Comparison of ENCODE assay signal across 15 cellular contexts in the genomic region with DNA sequence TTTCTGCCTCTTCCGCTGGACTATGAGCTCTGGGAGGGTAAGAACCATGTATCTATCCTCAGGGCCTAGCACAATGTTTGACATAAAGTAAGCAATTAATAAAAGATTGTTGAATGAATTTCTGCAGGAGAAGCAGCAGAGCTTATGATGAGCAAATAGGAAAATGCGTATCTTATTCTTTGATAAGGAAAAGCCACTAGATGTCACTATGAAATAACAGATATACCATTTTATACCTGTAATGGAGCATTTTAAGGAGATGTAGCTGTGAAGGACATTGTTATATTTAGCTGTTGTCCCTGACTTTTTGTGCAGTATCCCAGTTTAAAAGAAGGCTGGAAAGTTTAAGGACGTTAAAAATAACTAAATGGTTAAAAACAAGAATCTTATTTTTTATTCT.
DNase-seq lines count a peak whose midpoint lies in the region; ATAC-seq and TF ChIP-seq lines count a peak whose summit lies in the region.
"Had no signal": no experiment of that assay in that cellular context is flagged by ENCODE, and none has a peak within 500 bp of the region (broad histone marks: within the 10 kb centered on the region; RNA-seq: fewer than 3 reads in every experiment).

No MANE protein-coding gene starts in this region.

- DNase-seq in ACHN (peak; percentile 0), GM23338 (ENCODE audit: low spot score) (peak; percentile 3), fibroblast of mammary gland (ENCODE audit: low read depth) (peak; percentile 12), islet precursor cell (no peak), activated gamma-delta T cell treated with Interleukin-2 at 50 U/mL for 16 hours (no peak)
- DNase-seq: activated T-cell treated with anti-CD3 and anti-CD28 coated beads, Interleukin-2, amount 50 U/mL, for 4 hours; CD8-positive, alpha-beta memory T cell; NCI-H146; Right ventricle myocardium superior; transverse colon had no signal

- H4K20me1 ChIP-seq in GM23338 (replicated peaks; ENCODE audit: insufficient read depth), result no peaks in the 10 kb centered on the region
- no peaks in the 10 kb centered on the region for H4K20me1 ChIP-seq in OCI-LY3 (ENCODE audit: insufficient read depth, low read length)

- H3K4me1 ChIP-seq in GM23338 (ENCODE audit: insufficient read depth) (no peaks in the 10 kb centered on the region), OCI-LY3 (ENCODE audit: low read length) (no peaks in the 10 kb centered on the region)
- H3K4me1 ChIP-seq: transverse colon had no signal

- H3K27me3 ChIP-seq in GM23338 (ENCODE audit: insufficient read depth), result no peaks in the 10 kb centered on the region
- no peaks in the 10 kb centered on the region for H3K27me3 ChIP-seq in OCI-LY3 (ENCODE audit: low read depth, low read length)
- H3K27me3 ChIP-seq: transverse colon had no signal

- H3K27ac ChIP-seq in GM23338 (ENCODE audit: low read depth) (no peak overlapping the region), OCI-LY3 (ENCODE audit: low read length) (no peak overlapping the region)
- H3K27ac ChIP-seq: HL-60, transverse colon had no signal

- no peaks in the 10 kb centered on the region for H3F3A ChIP-seq in GM23338 (replicated peaks; ENCODE audit: low read depth)

- no peaks in the 10 kb centered on the region for H3K9me3 Mint-ChIP-seq in GM23338
- H3K9me3 Mint-ChIP-seq in activated T-helper 17 cell treated with anti-CD3 and anti-CD28 coated beads, Interleukin-2, amount 50 U/mL, for 72 hours, result no peaks in the 10 kb centered on the region
- H3K9me3 Mint-ChIP-seq: activated T-cell treated with anti-CD3 and anti-CD28 coated beads, Interleukin-2, amount 50 U/mL, for 4 hours; CD8-positive, alpha-beta memory T cell had no signal

- H3K4me1 Mint-ChIP-seq in GM23338, result 0 out of 3 replicates have a peak, but pooled peaks cover 2% of the 10 kb centered on the region
- H3K4me1 Mint-ChIP-seq in activated T-helper 17 cell treated with anti-CD3 and anti-CD28 coated beads, Interleukin-2, amount 50 U/mL, for 72 hours, result no peaks in the 10 kb centered on the region
- H3K4me1 Mint-ChIP-seq: CD8-positive, alpha-beta memory T cell had no signal

- H3K27ac Mint-ChIP-seq in GM23338, result no peak overlapping the region
- H3K27ac Mint-ChIP-seq in activated T-helper 17 cell treated with anti-CD3 and anti-CD28 coated beads, Interleukin-2, amount 50 U/mL, for 72 hours, result no peak overlapping the region
- H3K27ac Mint-ChIP-seq: CD8-positive, alpha-beta memory T cell had no signal

- H3K27me3 Mint-ChIP-seq in GM23338 (ENCODE audit: insufficient read depth, low read depth, poor library complexity), result peaks cover 5% of the 10 kb centered on the region
- H3K27me3 Mint-ChIP-seq in activated T-helper 17 cell treated with anti-CD3 and anti-CD28 coated beads, Interleukin-2, amount 50 U/mL, for 72 hours, result peaks cover 4% of the 10 kb centered on the region

- H3K4me3 ChIP-seq in GM23338, result no peak overlapping the region
- no peak overlapping the region for H3K4me3 ChIP-seq in OCI-LY3 (ENCODE audit: low read length)
- no peak overlapping the region for H3K4me3 ChIP-seq in fibroblast of mammary gland (ENCODE audit: control insufficient read depth, low read depth, low read length)
- H3K4me3 ChIP-seq: transverse colon had no signal

- no peak overlapping the region for H3K4me3 Mint-ChIP-seq in GM23338
- no peak overlapping the region for H3K4me3 Mint-ChIP-seq in activated T-helper 17 cell treated with anti-CD3 and anti-CD28 coated beads, Interleukin-2, amount 50 U/mL, for 72 hours
- H3K4me3 Mint-ChIP-seq: activated T-cell treated with anti-CD3 and anti-CD28 coated beads, Interleukin-2, amount 50 U/mL, for 4 hours; CD8-positive, alpha-beta memory T cell had no signal

- no peak for ATAC-seq in GM23338
- ATAC-seq in GM18909 (IDR thresholded peaks at IDR 0.05; ENCODE audit: poor library complexity, unreplicated experiment), result no peak
- ATAC-seq in activated T-helper 17 cell treated with anti-CD3 and anti-CD28 coated beads, Interleukin-2, amount 50 U/mL, for 72 hours (replicated peaks), result no peak
- ATAC-seq: activated T-cell treated with anti-CD3 and anti-CD28 coated beads, Interleukin-2, amount 50 U/mL, for 4 hours; esophagus mucosa had no signal

- H3K36me3 ChIP-seq in GM23338 (ENCODE audit: insufficient read depth), result no peaks in the 10 kb centered on the region
- no peaks in the 10 kb centered on the region for H3K36me3 ChIP-seq in OCI-LY3 (replicated peaks; ENCODE audit: low read depth, low read length)
- H3K36me3 ChIP-seq: transverse colon had no signal

- TF ChIP-seq CTCF in GM23338 (conservative IDR thresholded peaks at IDR 0.05; ENCODE audit: low read depth in 2 of 2) (peak; percentile 16 to 22; a peak in 2 of 4 replicates), OCI-LY3 (IDR thresholded peaks at IDR 0.05; ENCODE audit: low read depth, low read length) (peak; percentile 47), fibroblast of mammary gland (conservative IDR thresholded peaks at IDR 0.05; ENCODE audit: control insufficient read depth, insufficient read depth, low read depth, low read length) (no peak)

- H3K9me3 ChIP-seq in OCI-LY3 (ENCODE audit: insufficient read depth, low read length), result no peaks in the 10 kb centered on the region
- H3K9me3 ChIP-seq: transverse colon had no signal

- in situ Hi-C loops in ACHN (cut with HindIII; ENCODE audit: low pct_ligation_motif_present, low pct_unique_long_range_greater_than_20kb, low sequenced_read_pairs), result no loop called here

- no peaks in the 10 kb centered on the region for H3K36me3 Mint-ChIP-seq in GM23338 (ENCODE audit: low read depth)
- no peaks in the 10 kb centered on the region for H3K36me3 Mint-ChIP-seq in activated T-helper 17 cell treated with anti-CD3 and anti-CD28 coated beads, Interleukin-2, amount 50 U/mL, for 72 hours (ENCODE audit: low read depth)
- H3K36me3 Mint-ChIP-seq: CD8-positive, alpha-beta memory T cell had no signal

- no peaks in the 10 kb centered on the region for H3K9me2 ChIP-seq in GM23338 (ENCODE audit: insufficient read depth)

- H2AFZ ChIP-seq in GM23338 (no peak overlapping the region), OCI-LY3 (ENCODE audit: low read depth, low read length) (no peak overlapping the region)

- no peak overlapping the region for H3K9ac ChIP-seq in OCI-LY3 (ENCODE audit: low read length)

- no peak overlapping the region for H3K4me2 ChIP-seq in GM23338
- H3K4me2 ChIP-seq in OCI-LY3 (ENCODE audit: low read length), result no peak overlapping the region

- no peaks in the 10 kb centered on the region for H3K79me2 ChIP-seq in GM23338 (replicated peaks; ENCODE audit: insufficient read depth)
- no peaks in the 10 kb centered on the region for H3K79me2 ChIP-seq in OCI-LY3 (ENCODE audit: low read length)

TF ChIP-seq in GM23338, 12 proteins besides CTCF, POLR2A, EP300 and RAD21:
- TF ChIP-seq STAT1 (IDR thresholded peaks at IDR 0.05; ENCODE audit: unreplicated experiment), result no peak
- no peak for TF ChIP-seq CREB1 (CRISPR knock-in tag; IDR thresholded peaks at IDR 0.05; ENCODE audit: low read depth)
- TF ChIP-seq EZH2phosphoT487 (IDR thresholded peaks at IDR 0.05; ENCODE audit: unreplicated experiment), result no peak
- no peak for TF ChIP-seq POLR2AphosphoS5 (IDR thresholded peaks at IDR 0.05; ENCODE audit: low read depth)
- no peak for TF ChIP-seq ZNF331 (CRISPR knock-in tag; IDR thresholded peaks at IDR 0.05; ENCODE audit: low read depth)
- no peak for TF ChIP-seq ZNF114 (CRISPR knock-in tag; IDR thresholded peaks at IDR 0.05)

Comparison
In these comparisons a context has a peak if more than half of its experiments do, and no peak if none do; other contexts are left out.
1. DNase-seq: peak in ACHN (single experiment), GM23338 (single experiment) and fibroblast of mammary gland (single experiment); none in islet precursor cell (single experiment) and activated gamma-delta T cell treated with Interleukin-2 at 50 U/mL for 16 hours (single experiment).